Comparison of ENCODE assay signal across 10 cellular contexts in the genomic region with DNA sequence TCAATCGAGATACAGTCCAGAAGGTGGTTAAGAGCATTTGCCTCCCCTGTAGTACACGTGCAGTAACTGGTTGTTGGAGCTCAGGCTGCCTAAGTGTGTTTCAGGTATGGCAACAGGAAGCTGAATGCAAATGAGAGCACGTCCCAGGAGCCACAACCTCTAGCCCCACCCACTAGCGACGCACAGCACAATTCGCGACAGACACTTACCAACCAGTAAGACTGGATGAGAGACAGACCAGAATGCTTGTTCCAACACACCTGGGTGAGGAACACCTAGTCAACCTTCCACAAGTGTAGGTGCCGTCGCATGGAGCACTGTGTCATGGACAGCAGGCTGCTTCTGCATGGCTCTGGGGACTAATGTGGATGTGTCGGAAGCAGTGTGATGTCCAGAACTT. TPM values are rescaled to one million over a fixed set of nuclear protein-coding genes. Genes with fewer than 3 reads are reported as not detected.
A peak's percentile ranks its signal among the peaks of the same experiment; 100 is the strongest.
DNase-seq lines count a peak whose midpoint lies in the region; ATAC-seq and TF ChIP-seq lines count a peak whose summit lies in the region.
"Had no signal": no experiment of that assay in that cellular context is flagged by ENCODE, and none has a peak within 500 bp of the region (broad histone marks: within the 10 kb centered on the region; RNA-seq: fewer than 3 reads in every experiment).

No MANE protein-coding gene starts in this region.

- intact Hi-C loops in esophagus squamous epithelium (cut with DNase I) = loop anchor here (10.0 kb wide), 1 partner anchor 54 kb away; no protein-coding TSS in a partner anchor

- no peaks in the 10 kb centered on the region for H3K27me3 ChIP-seq in esophagus squamous epithelium
- H3K27me3 ChIP-seq: brain microvascular endothelial cell had no signal

- DNase-seq in NCI-H2107 treated with DMSO at 0.1 percent for 48 hours (lab: John Stamatoyannopoulos, UW; ENCODE audit: unreplicated experiment) = peak; percentile 2
- DNase-seq in NCI-H2107 (lab: John Stamatoyannopoulos, UW) = no peak
- DNase-seq in activated CD4-positive, alpha-beta T cell treated with anti-CD3 and anti-CD28 coated beads, Interleukin-2, amount 50 U/mL, for 4 hours = peak; percentile 60 to 61
- DNase-seq in esophagus squamous epithelium (lab: John Stamatoyannopoulos, UW) = no peak
- DNase-seq in nephron progenitor cell = no peak
- DNase-seq: brain microvascular endothelial cell, NCI-H1105 had no signal

- no peaks in the 10 kb centered on the region for H3K36me3 ChIP-seq in esophagus squamous epithelium
- H3K36me3 ChIP-seq: brain microvascular endothelial cell had no signal

- H3K27ac ChIP-seq in esophagus squamous epithelium = peak overlapping the region in 3 of 4 donors; percentile 19 to 49 (median 33)
- H3K27ac ChIP-seq: brain microvascular endothelial cell had no signal

- H3K27ac Mint-ChIP-seq in stimulated activated naive CD8-positive, alpha-beta T cell treated with anti-CD3 and anti-CD28 coated beads, Interleukin-15, Interleukin-2, amounts not matched to agents 100 ng/mL and 50 ng/mL, for 24 hours = peak overlapping the region; percentile 83
- no peak overlapping the region for H3K27ac Mint-ChIP-seq in nephron progenitor cell

- no peaks in the 10 kb centered on the region for H3K9me3 ChIP-seq in esophagus squamous epithelium

- peak overlapping the region; percentile 60 for H3K4me3 Mint-ChIP-seq in stimulated activated naive CD8-positive, alpha-beta T cell treated with anti-CD3 and anti-CD28 coated beads, Interleukin-15, Interleukin-2, amounts not matched to agents 100 ng/mL and 50 ng/mL, for 24 hours
- H3K4me3 Mint-ChIP-seq in nephron progenitor cell = no peak overlapping the region

- no peak overlapping the region for H3K4me3 ChIP-seq in esophagus squamous epithelium

- H3K9me3 Mint-ChIP-seq in stimulated activated naive CD8-positive, alpha-beta T cell treated with anti-CD3 and anti-CD28 coated beads, Interleukin-15, Interleukin-2, amounts not matched to agents 100 ng/mL and 50 ng/mL, for 24 hours = no peaks in the 10 kb centered on the region
- H3K9me3 Mint-ChIP-seq in nephron progenitor cell = no peaks in the 10 kb centered on the region

- H3K4me1 Mint-ChIP-seq in stimulated activated naive CD8-positive, alpha-beta T cell treated with anti-CD3 and anti-CD28 coated beads, Interleukin-15, Interleukin-2, amounts not matched to agents 100 ng/mL and 50 ng/mL, for 24 hours (ENCODE audit: low read depth) = peaks cover 68% of the 10 kb centered on the region
- H3K4me1 Mint-ChIP-seq in nephron progenitor cell = peaks cover 27% of the 10 kb centered on the region

- TF ChIP-seq CTCF in esophagus squamous epithelium (IDR thresholded peaks at IDR 0.05) (peak in 1 of 6 experiments; percentile 10), nephron progenitor cell (IDR thresholded peaks at IDR 0.05) (no peak)

- H3K36me3 Mint-ChIP-seq in stimulated activated naive CD8-positive, alpha-beta T cell treated with anti-CD3 and anti-CD28 coated beads, Interleukin-15, Interleukin-2, amounts not matched to agents 100 ng/mL and 50 ng/mL, for 24 hours (ENCODE audit: low read depth) = no peaks in the 10 kb centered on the region
- H3K36me3 Mint-ChIP-seq in nephron progenitor cell (ENCODE audit: low read depth) = no peaks in the 10 kb centered on the region

- no peaks in the 10 kb centered on the region for H3K27me3 Mint-ChIP-seq in stimulated activated naive CD8-positive, alpha-beta T cell treated with anti-CD3 and anti-CD28 coated beads, Interleukin-15, Interleukin-2, amounts not matched to agents 100 ng/mL and 50 ng/mL, for 24 hours
- no peaks in the 10 kb centered on the region for H3K27me3 Mint-ChIP-seq in nephron progenitor cell (ENCODE audit: low read depth, poor library complexity)

- TF ChIP-seq POLR2A in esophagus squamous epithelium (IDR thresholded peaks at IDR 0.05) = peak in 1 of 4 donors; percentile 16

- peaks cover 0 to 49% (median 9%) of the 10 kb centered on the region in 3 donors for H3K4me1 ChIP-seq in esophagus squamous epithelium

- no peak for ATAC-seq in HG02973 (IDR thresholded peaks at IDR 0.05; ENCODE audit: unreplicated experiment)
- no peak for ATAC-seq in HG02678 (IDR thresholded peaks at IDR 0.05; ENCODE audit: unreplicated experiment)

- WGBS in esophagus squamous epithelium, 2 donors = 49 to 67% methylated on average over 4 to 7 of the region's 10 CpGs

RNA-seq across cellular contexts. Expression of gene SERPINB1, which starts 7.2 kb away (rescaled TPM):
- 1,000 to 10,000 TPM in 1 of 4 donors, 100 to 1,000 TPM in 3; 284 to 1,204 (median 702) TPM for total RNA-seq in esophagus squamous epithelium

RNA-seq across cellular contexts. Expression of gene SERPINB9, which starts 54.3 kb away (rescaled TPM):
- total RNA-seq in esophagus squamous epithelium = 10 to 100 TPM in 2 of 4 donors, 1 to 10 TPM in 2; 7.5 to 40.4 (median 12.1) TPM

Comparison
In these comparisons a context has a peak if more than half of its experiments do, and no peak if none do; other contexts are left out.
1. DNase-seq: peak in NCI-H2107 treated with DMSO at 0.1 percent for 48 hours (single experiment) and activated CD4-positive, alpha-beta T cell treated with anti-CD3 and anti-CD28 coated beads, Interleukin-2, amount 50 U/mL, for 4 hours (2 of 2); none in NCI-H2107 (single experiment), esophagus squamous epithelium (single experiment) and nephron progenitor cell (single experiment).